17 cellular contexts compared by ENCODE assay signal in the genomic region with DNA sequence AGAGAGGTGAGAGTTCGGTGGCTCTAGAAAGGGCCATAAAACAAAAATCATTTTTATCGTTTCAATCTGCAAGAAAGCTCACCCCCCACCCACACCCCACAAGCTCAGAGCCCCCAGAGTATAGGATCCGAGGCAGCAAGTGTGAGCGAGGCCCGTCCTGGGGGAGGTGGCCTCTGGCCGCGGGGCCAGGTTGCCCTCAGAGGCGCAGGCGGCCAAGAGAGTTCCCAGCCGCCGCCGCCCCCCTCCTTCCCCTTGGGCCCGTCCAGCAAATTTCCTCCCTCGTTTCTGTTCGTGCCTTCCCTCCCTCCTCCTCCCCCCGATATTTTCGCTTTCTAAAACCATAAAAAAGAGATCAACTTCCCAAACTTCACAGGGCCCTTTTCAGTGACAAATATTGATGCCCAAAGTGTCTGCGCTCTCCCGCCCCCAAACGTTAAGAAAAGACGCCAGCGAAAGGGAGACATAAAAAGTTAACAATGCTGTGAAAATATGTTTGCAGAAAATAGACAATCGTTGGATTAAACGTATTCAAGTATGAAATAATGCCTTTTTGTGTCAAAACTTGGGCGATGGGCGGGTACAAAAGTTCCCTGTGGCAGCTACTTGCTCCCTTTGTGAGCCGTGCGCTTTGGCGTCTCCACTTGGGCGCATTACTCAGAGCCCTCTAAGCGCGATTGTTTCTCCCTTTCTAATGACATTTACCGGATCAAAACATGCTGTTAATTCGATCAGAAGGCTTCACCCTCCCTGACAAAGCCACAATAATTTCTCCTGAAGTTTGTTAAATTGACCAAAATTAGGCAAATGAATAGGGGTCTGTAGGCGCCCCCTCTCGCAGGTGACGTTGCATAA. TPM values are rescaled to one million over a fixed set of nuclear protein-coding genes. Genes with fewer than 3 reads are reported as not detected.
A peak's percentile ranks its signal among the peaks of the same experiment; 100 is the strongest.
DNase-seq lines count a peak whose midpoint lies in the region; ATAC-seq, FAIRE-seq and TF ChIP-seq lines count a peak whose summit lies in the region.
"Had no signal": no experiment of that assay in that cellular context is flagged by ENCODE, and none has a peak within 500 bp of the region (broad histone marks: within the 10 kb centered on the region; RNA-seq: fewer than 3 reads in every experiment).

No MANE protein-coding gene starts in this region.

- H4K8ac ChIP-seq in H9 (replicated peaks; ENCODE audit: insufficient read length, low read depth, low read length) = no peak overlapping the region

- H3T11ph ChIP-seq in H9 (ENCODE audit: low read length) = no peak overlapping the region

- dilution Hi-C loops in endothelial cell of umbilical vein (cut with MboI; ENCODE audit: extremely low pct_ligation_motif_present, low sequenced_read_pairs) = no loop called here

- H2AFZ ChIP-seq in H9 (ENCODE audit: low read length) (no peak overlapping the region), endothelial cell of umbilical vein (ENCODE audit: low read depth, low read length) (no peak overlapping the region)

- H3K79me1 ChIP-seq in H9 (ENCODE audit: insufficient read depth, low read depth, low read length, poor library complexity, severe bottlenecking) = no peaks in the 10 kb centered on the region

- DNase-seq in NCI-H2227 (lab: John Stamatoyannopoulos, UW; ENCODE audit: unreplicated experiment) = peak; percentile 14
- DNase-seq in NCI-H2227 treated with DMSO at 0.1 percent for 48 hours (lab: John Stamatoyannopoulos, UW) = no peak
- DNase-seq in H9 = no peak
- no peak for DNase-seq in endothelial cell of umbilical vein (ENCODE audit: low read depth, low spot score)
- no peak for DNase-seq in naive thymus-derived CD8-positive, alpha-beta T cell
- no peak for DNase-seq in activated naive CD4-positive, alpha-beta T cell (lab: John Stamatoyannopoulos, UW)
- DNase-seq: activated CD4-positive, alpha-beta T cell treated with anti-CD3 and anti-CD28 coated beads for 48 hours; amniotic stem cell; naive thymus-derived CD4-positive, alpha-beta T cell; SHP77 treated with DMSO at 0.1 percent for 48 hours had no signal

- TF ChIP-seq POLR2A in endothelial cell of umbilical vein (IDR thresholded peaks at IDR 0.05; ENCODE audit: low read depth, low read length) = no peak

- no peak for ATAC-seq in HG03108 (IDR thresholded peaks at IDR 0.05; ENCODE audit: unreplicated experiment)
- no peak for ATAC-seq in naive thymus-derived CD8-positive, alpha-beta T cell
- ATAC-seq: naive thymus-derived CD4-positive, alpha-beta T cell had no signal

- peaks cover 2% of the 10 kb centered on the region; the same call in 1 of the 2 replicates for H3K4me1 ChIP-seq in H9 (ENCODE audit: insufficient read depth, low read length)
- no peaks in the 10 kb centered on the region for H3K4me1 ChIP-seq in endothelial cell of umbilical vein (ENCODE audit: control insufficient read depth, extremely low read depth, insufficient read depth, low read length)

- no peaks in the 10 kb centered on the region for H3K79me2 ChIP-seq in H9 (ENCODE audit: insufficient read depth, low read length)
- H3K79me2 ChIP-seq in endothelial cell of umbilical vein (ENCODE audit: control insufficient read depth, insufficient read depth, low read length) = no peaks in the 10 kb centered on the region

- H3K9me3 ChIP-seq in H9 (ENCODE audit: control insufficient read depth, low read depth, low read length) (no peaks in the 10 kb centered on the region), endothelial cell of umbilical vein (replicated peaks; ENCODE audit: control insufficient read depth, insufficient read depth, low read length) (no peaks in the 10 kb centered on the region)

- no peak overlapping the region for H3K9ac ChIP-seq in H9 (ENCODE audit: extremely low read depth, insufficient read length, low read length)
- H3K9ac ChIP-seq in endothelial cell of umbilical vein (replicated peaks; ENCODE audit: extremely low read depth, insufficient read depth, low read length) = no peak overlapping the region

- H4K91ac ChIP-seq in H9 (ENCODE audit: insufficient read length, low read depth, low read length) = no peak overlapping the region

- WGBS in H9 (ENCODE audit: extremely low coverage, insufficient read length, low lambda C conversion rate) = no CpG with 5 or more reads among the region's 37 CpGs

- H3K27ac Mint-ChIP-seq in H9 = no peak overlapping the region
- no peak overlapping the region for H3K27ac Mint-ChIP-seq in nephron
- no peak overlapping the region for H3K27ac Mint-ChIP-seq in naive thymus-derived CD8-positive, alpha-beta T cell

- H3K14ac ChIP-seq in H9 (ENCODE audit: insufficient read depth, low read length) = no peak overlapping the region

- no peak overlapping the region for H2BK20ac ChIP-seq in H9 (ENCODE audit: low read depth, low read length, poor library complexity, severe bottlenecking)

- H3K4me3 Mint-ChIP-seq in H9 (peak overlapping the region; percentile 37 to 78), nephron (peak overlapping the region in 2 of 3 experiments; percentile 28 to 30)
- H3K4me3 Mint-ChIP-seq in naive thymus-derived CD8-positive, alpha-beta T cell = no peak overlapping the region
- H3K4me3 Mint-ChIP-seq: naive thymus-derived CD4-positive, alpha-beta T cell had no signal

- FAIRE-seq in endothelial cell of umbilical vein (lab: Jason Lieb, UNC) = no peak
- FAIRE-seq: colon had no signal

- peaks cover 21% of the 10 kb centered on the region for H3K23me2 ChIP-seq in H9 (ENCODE audit: insufficient read length, low read depth, low read length, poor library complexity, severe bottlenecking)

- TF ChIP-seq CTCF in H9 (conservative IDR thresholded peaks at IDR 0.05) (no peak), endothelial cell of umbilical vein (IDR thresholded peaks at IDR 0.05; ENCODE audit: extremely low read depth in 1 of 2, insufficient read depth in 1 of 2, low read depth in 1 of 2, low read length in 2 of 2) (no peak), nephron (IDR thresholded peaks at IDR 0.05; ENCODE audit: unreplicated experiment in 3 of 3) (no peak)

- H3K23ac ChIP-seq in H9 (ENCODE audit: insufficient read length, low read depth, low read length) = no peak overlapping the region

- H2AK5ac ChIP-seq in H9 (ENCODE audit: insufficient read length, low read length) = no peak overlapping the region

- H2BK120ac ChIP-seq in H9 (ENCODE audit: low read depth, low read length, poor library complexity, severe bottlenecking) = no peak overlapping the region

- H2BK12ac ChIP-seq in H9 (ENCODE audit: insufficient read length, low read depth, low read length) = no peak overlapping the region

- H3K27ac ChIP-seq in H9 (ENCODE audit: insufficient read length, low read depth, low read length) = no peak overlapping the region
- no peak overlapping the region for H3K27ac ChIP-seq in endothelial cell of umbilical vein (ENCODE audit: insufficient read depth, low read depth, low read length)

- H3K4me2 ChIP-seq in H9 (ENCODE audit: insufficient read depth, insufficient read length, low read length) = peak overlapping the region; percentile 72
- no peak overlapping the region for H3K4me2 ChIP-seq in endothelial cell of umbilical vein (ENCODE audit: insufficient read depth, low read length)

- H3K4me1 Mint-ChIP-seq in H9 (peaks cover 50 to 64% of the 10 kb centered on the region in 2 experiments), nephron (peaks cover 38% of the 10 kb centered on the region)
- peaks cover 5 to 26% (median 17%) of the 10 kb centered on the region in 4 donors for H3K4me1 Mint-ChIP-seq in naive thymus-derived CD8-positive, alpha-beta T cell

- H3K27me3 ChIP-seq in H9 (ENCODE audit: insufficient read depth, low read length) (peaks cover 93% of the 10 kb centered on the region), endothelial cell of umbilical vein (ENCODE audit: control insufficient read depth in 2 of 2, insufficient read depth in 2 of 2, low read length in 2 of 2) (peaks cover 82 to 93% of the 10 kb centered on the region in 2 experiments)

- H3K18ac ChIP-seq in H9 (ENCODE audit: insufficient read length, low read depth, low read length) = no peak overlapping the region

- POLR2A ChIA-PET in endothelial cell of umbilical vein (lab: Charles Lee) = no interaction called here
- POLR2A ChIA-PET in naive thymus-derived CD8-positive, alpha-beta T cell (lab: Charles Lee) = no interaction called here

- no peak overlapping the region for H3K4me3 ChIP-seq in endothelial cell of umbilical vein (replicated peaks in 1 of 3; ENCODE audit: insufficient read depth in 1 of 3, low read depth in 1 of 3, low read length in 3 of 3)

- H3K36me3 ChIP-seq in endothelial cell of umbilical vein (ENCODE audit: control insufficient read depth in 2 of 2, extremely low read depth in 1 of 2, insufficient read depth in 2 of 2, low read length in 2 of 2) = no peaks in the 10 kb centered on the region

- H3K36me3 Mint-ChIP-seq in H9 (ENCODE audit: insufficient read depth in 1 of 3, low read depth in 3 of 3) = no peaks in the 10 kb centered on the region
- H3K36me3 Mint-ChIP-seq in nephron (ENCODE audit: low read depth) = no peaks in the 10 kb centered on the region
- no peaks in the 10 kb centered on the region for H3K36me3 Mint-ChIP-seq in naive thymus-derived CD8-positive, alpha-beta T cell
- H3K36me3 Mint-ChIP-seq: naive thymus-derived CD4-positive, alpha-beta T cell had no signal

- H4K5ac ChIP-seq in H9 (ENCODE audit: insufficient read length, low read depth, low read length) = no peak overlapping the region

- no peaks in the 10 kb centered on the region for H3K9me1 ChIP-seq in endothelial cell of umbilical vein (replicated peaks; ENCODE audit: control insufficient read depth, extremely low read depth, insufficient read depth, low read length)

- H2BK15ac ChIP-seq in H9 (ENCODE audit: low read depth, low read length) = no peak overlapping the region

- intact Hi-C loops in endothelial cell of umbilical vein (cut with micrococcal nuclease) = no loop called here

- H3K4ac ChIP-seq in H9 (ENCODE audit: low read depth, low read length) = no peak overlapping the region

- no peak overlapping the region for H3K56ac ChIP-seq in H9 (ENCODE audit: insufficient read length, low read depth, low read length)

- no peaks in the 10 kb centered on the region for H4K20me1 ChIP-seq in H9 (ENCODE audit: control insufficient read depth, insufficient read depth, insufficient read length)
- no peaks in the 10 kb centered on the region for H4K20me1 ChIP-seq in endothelial cell of umbilical vein (replicated peaks; ENCODE audit: control insufficient read depth, extremely low read depth, insufficient read depth, low read length)

- no TSS peak for BruUV-seq in endothelial cell of umbilical vein (replicated peaks; lab: Mats Ljungman, UMichigan)

- H3K9me3 Mint-ChIP-seq in H9 (peaks cover 0 to 8% of the 10 kb centered on the region in 2 experiments; a peak in 4 of 5 replicates), nephron (no peaks in the 10 kb centered on the region)
- no peaks in the 10 kb centered on the region for H3K9me3 Mint-ChIP-seq in naive thymus-derived CD8-positive, alpha-beta T cell

- no peak overlapping the region for H2BK5ac ChIP-seq in H9 (ENCODE audit: insufficient read length, low read length)

- H3K27me3 Mint-ChIP-seq in H9 (ENCODE audit: low read depth) = peaks cover 100% of the 10 kb centered on the region
- peaks cover 100% of the 10 kb centered on the region for H3K27me3 Mint-ChIP-seq in nephron (ENCODE audit: low read depth)
- H3K27me3 Mint-ChIP-seq in naive thymus-derived CD8-positive, alpha-beta T cell = peaks cover 34 to 82% (median 67%) of the 10 kb centered on the region in 5 donors

- CTCF ChIA-PET in endothelial cell of umbilical vein (lab: Charles Lee) = interaction anchor here (1.0 to 1.4 kb wide), 2 partner anchors 9 to 13 kb away, joined by 3 to 4 read pairs; no protein-coding TSS in a partner anchor

RNA-seq across cellular contexts. Expression of gene HELT, which starts 1.1 kb away (rescaled TPM):
- not detected in 2 replicates for total RNA-seq in H9 (2021)
- total RNA-seq in endothelial cell of umbilical vein = not detected in 2 replicates
- polyA plus RNA-seq in endothelial cell of umbilical vein = not detected in 2 replicates
- not detected in 2 replicates for polyA plus RNA-seq in endothelial cell of umbilical vein (2011; cell fraction: cytosol; rRNA removed)
- polyA plus RNA-seq in endothelial cell of umbilical vein (2011; cell fraction: nucleus; rRNA removed) = not detected in 2 replicates
- polyA plus RNA-seq in endothelial cell of umbilical vein (2012) = not detected in 2 replicates
- polyA minus RNA-seq in endothelial cell of umbilical vein = not detected in 2 replicates
- not detected for polyA minus RNA-seq in endothelial cell of umbilical vein (2011; cell fraction: cytosol; rRNA and poly(A)+ RNA removed)
- not detected in 2 replicates for polyA minus RNA-seq in endothelial cell of umbilical vein (2011; cell fraction: nucleus; rRNA and poly(A)+ RNA removed)
- not detected for total RNA-seq in naive thymus-derived CD8-positive, alpha-beta T cell
- polyA plus RNA-seq in naive thymus-derived CD8-positive, alpha-beta T cell = not detected
- total RNA-seq: liver; naive thymus-derived CD4-positive, alpha-beta T cell; pulmonary artery endothelial cell; temporal lobe had no signal
- polyA plus RNA-seq: esophagus; liver; naive thymus-derived CD4-positive, alpha-beta T cell had no signal

Comparison
In these comparisons a context has a peak if more than half of its experiments do, and no peak if none do; other contexts are left out.
1. H3K4me3 Mint-ChIP-seq: peak in H9 (2 of 2) and nephron (2 of 3); none in naive thymus-derived CD8-positive, alpha-beta T cell (0 of 10).